Comparison of ENCODE assay signal across 2 cellular contexts in the genomic region with DNA sequence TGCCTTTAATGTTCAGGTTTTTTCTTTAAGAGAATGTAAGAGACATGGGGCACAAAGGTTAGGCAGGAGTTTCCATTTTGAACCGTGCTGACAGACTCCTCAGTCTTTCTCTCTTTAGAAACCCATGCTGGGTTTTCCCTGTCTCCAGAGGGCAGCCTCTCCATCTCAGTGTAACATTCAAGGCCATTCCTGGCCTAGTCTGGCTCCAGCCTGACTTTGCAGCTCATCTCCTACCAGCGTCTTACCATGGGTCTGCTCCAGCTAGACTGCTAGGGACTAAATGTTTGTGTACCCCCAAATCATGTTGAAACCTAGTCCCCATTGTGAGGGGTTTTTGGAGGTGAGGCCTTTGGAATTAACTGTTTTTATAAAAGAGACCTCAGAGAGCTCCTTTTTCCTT.
TF ChIP-seq lines count a peak whose summit lies in the region.

No MANE protein-coding gene starts in this region.

TF ChIP-seq in A549, 52 proteins besides CTCF, POLR2A, EP300 and RAD21 (continued from another document):
- TF ChIP-seq NPAS2 (CRISPR knock-in tag; IDR thresholded peaks at IDR 0.05; ENCODE audit: borderline replicate concordance) (no peak), ZNF302 (CRISPR knock-in tag; IDR thresholded peaks at IDR 0.05) (no peak), HOXB13 (CRISPR knock-in tag; IDR thresholded peaks at IDR 0.05; ENCODE audit: low read depth) (no peak), HOXB5 (CRISPR knock-in tag; IDR thresholded peaks at IDR 0.05) (no peak)

TF ChIP-seq in IMR-90, 13 proteins besides CTCF, POLR2A, EP300 and RAD21:
- no peak for TF ChIP-seq ELK1 (IDR thresholded peaks at IDR 0.05; ENCODE audit: borderline replicate concordance, low read depth, low read length)
